ENCODE assay signal across 1 cellular context in the genomic region with DNA sequence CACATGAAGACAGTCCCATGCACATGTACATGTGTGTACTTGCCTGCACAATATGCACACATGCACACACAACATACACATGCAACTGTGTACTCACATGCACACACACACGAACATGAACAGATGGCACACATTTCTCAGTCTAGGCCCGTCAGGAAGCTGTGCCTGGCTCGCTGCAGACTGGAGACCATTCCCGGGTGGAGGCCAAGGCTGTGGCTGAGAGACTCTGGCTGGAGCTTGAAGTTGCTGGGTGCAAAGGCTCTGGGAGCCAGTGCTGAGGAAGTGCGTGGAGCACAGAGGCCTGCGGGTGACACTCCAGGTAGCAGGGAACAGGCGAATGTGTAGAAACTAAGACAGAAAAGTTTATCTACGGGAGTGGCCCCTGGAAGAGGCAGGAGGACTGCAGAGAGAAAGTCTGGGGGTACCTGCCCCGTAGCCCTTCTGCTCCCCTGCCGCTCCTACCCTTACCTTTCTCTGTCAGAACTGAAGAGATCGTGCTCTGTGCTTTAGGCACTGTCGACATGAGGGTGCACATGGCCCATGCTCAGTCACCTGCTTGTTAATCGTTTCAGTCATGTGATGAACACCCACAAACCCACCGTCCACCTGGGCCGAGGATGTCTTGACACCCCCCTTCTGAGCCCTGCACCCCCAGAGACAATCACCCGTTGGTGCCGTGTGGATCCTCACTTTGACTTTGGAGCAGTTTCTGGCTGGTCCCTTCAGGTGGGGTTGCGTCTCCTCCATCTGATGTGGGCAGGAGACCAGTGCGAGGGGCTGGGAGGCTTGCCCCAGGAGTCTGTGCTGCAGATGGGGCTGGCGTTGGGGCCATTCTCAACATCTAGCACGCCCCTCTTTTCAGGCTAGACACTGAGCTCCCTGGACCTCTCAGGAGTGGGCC.
TF ChIP-seq lines count a peak whose summit lies in the region.

No MANE protein-coding gene starts in this region.

TF ChIP-seq in H1, 55 proteins besides CTCF, POLR2A, EP300 and RAD21:
- no peak for TF ChIP-seq BACH1 (IDR thresholded peaks at IDR 0.05; ENCODE audit: low read length)
- TF ChIP-seq HDAC6 (IDR thresholded peaks at IDR 0.05; ENCODE audit: low read depth, low read length) = no peak
- no peak for TF ChIP-seq TEAD4 (IDR thresholded peaks at IDR 0.05; ENCODE audit: low read depth, low read length)
- no peak for TF ChIP-seq SP1 (IDR thresholded peaks at IDR 0.05; ENCODE audit: low read depth, low read length)
- no peak for TF ChIP-seq ASH2L (IDR thresholded peaks at IDR 0.05; ENCODE audit: low read length)
- TF ChIP-seq GABPA (IDR thresholded peaks at IDR 0.05; ENCODE audit: borderline replicate concordance, insufficient read depth, low read length) = no peak
- TF ChIP-seq SIX5 (IDR thresholded peaks at IDR 0.05; ENCODE audit: low read depth, low read length) = no peak
- no peak for TF ChIP-seq NRF1 (IDR thresholded peaks at IDR 0.05; ENCODE audit: low read depth, low read length)
- no peak for TF ChIP-seq SIRT6 (IDR thresholded peaks at IDR 0.05; ENCODE audit: low read length)
